Comparison of ENCODE assay signal across 8 cellular contexts in the genomic region with DNA sequence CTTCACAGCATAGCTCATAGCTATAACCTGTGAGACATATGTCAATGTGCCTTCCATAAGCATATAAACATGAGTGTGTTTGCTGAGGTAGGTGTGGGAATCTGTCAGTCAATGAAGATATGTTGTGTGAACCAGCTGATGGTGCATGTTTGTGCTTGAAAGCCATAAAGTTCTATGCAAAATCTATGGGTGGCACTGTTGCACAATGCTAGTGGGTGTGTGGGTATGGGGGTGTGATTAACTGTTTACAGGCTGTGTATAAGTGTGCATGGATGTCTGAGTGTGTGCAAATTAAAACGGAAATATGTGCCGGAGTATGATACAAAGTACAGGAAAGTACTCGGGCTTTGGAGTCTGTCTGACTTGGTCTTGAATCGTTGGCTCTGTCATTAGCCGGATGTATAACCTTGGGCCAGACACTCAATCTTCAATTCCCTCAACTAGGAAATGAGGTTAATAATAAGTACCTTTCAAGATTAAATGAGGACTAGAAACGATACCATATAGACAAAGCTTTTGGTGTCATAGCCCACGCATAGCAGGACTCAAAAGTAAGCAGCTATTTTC. TPM values are rescaled to one million over a fixed set of nuclear protein-coding genes. Genes with fewer than 3 reads are reported as not detected.
DNase-seq lines count a peak whose midpoint lies in the region; ATAC-seq lines count a peak whose summit lies in the region.

No MANE protein-coding gene starts in this region.

- DNase-seq in GDM1 (lab: John Stamatoyannopoulos, UW) (peak; percentile 75), LHCN-M2 (ENCODE audit: low read depth) (peak; percentile 48), T-helper 22 cell (ENCODE audit: low read depth) (peak; percentile 55), caudate nucleus (lab: John Stamatoyannopoulos, UW) (peak in 25 of 61 donors; percentile 5 to 64 (median 32)), left lobe of liver (ENCODE audit: low spot score) (no peak), GOT3 (lab: John Stamatoyannopoulos, UW) (no peak)
- DNase-seq in stimulated activated CD4-positive, alpha-beta T cell treated with anti-CD3 and anti-CD28 coated beads, TNF-alpha, amount 100 ng/mL, for 1 hour (ENCODE audit: low read depth in 3 of 3, low spot score in 1 of 3) = peak in 2 of 3 donors; percentile 16 to 49

- peak overlapping the region; percentile 67 for H3K27ac ChIP-seq in caudate nucleus (ENCODE audit: low read depth, low read length)

- ATAC-seq in left lobe of liver = peak; percentile 39
- ATAC-seq in GM21786 (IDR thresholded peaks at IDR 0.05; ENCODE audit: unreplicated experiment) = no peak

RNA-seq across cellular contexts. Expression of gene ATP2B4, which starts 0.9 kb away (rescaled TPM):
- total RNA-seq in LHCN-M2 (2014; rRNA removed) (24.8 and 25.8 TPM in 2 replicates), left lobe of liver (9.9 TPM)
- polyA plus RNA-seq in LHCN-M2 (2012) = 17.4 TPM

Comparison
In these comparisons a context has a peak if more than half of its experiments do, and no peak if none do; other contexts are left out.
1. DNase-seq: peak in GDM1 (single experiment), LHCN-M2 (single experiment), T-helper 22 cell (single experiment) and stimulated activated CD4-positive, alpha-beta T cell treated with anti-CD3 and anti-CD28 coated beads, TNF-alpha, amount 100 ng/mL, for 1 hour (2 of 3); none in left lobe of liver (single experiment) and GOT3 (single experiment).